Comparison of ENCODE assay signal across 18 cellular contexts in genomic region chr1:14479865-14480264, GRCh38.
"Had no signal": no experiment of that assay in that cellular context is flagged by ENCODE, and none has a peak within 500 bp of the region (broad histone marks: within the 10 kb centered on the region; RNA-seq: fewer than 3 reads in every experiment).

No MANE protein-coding gene starts in this region.

- H3K27ac Mint-ChIP-seq: activated naive CD4-positive, alpha-beta T cell treated with anti-CD3 and anti-CD28 coated beads, Interleukin-2, amount 10 ng/mL, durations not matched to agents 7 days and 5 days; activated T-helper 17 cell treated with anti-CD3 and anti-CD28 coated beads, Interleukin-2, amount 50 U/mL, for 72 hours; brain; endodermal cell; immature natural killer cell; memory B cell; nephron progenitor cell; type B pancreatic cell; WTC11 had no signal

- H3K9me3 ChIP-seq: left lung, sigmoid colon had no signal

- H3K4me1 ChIP-seq: left lung, sigmoid colon had no signal

- DNase-seq: activated CD4-positive, alpha-beta T cell treated with anti-CD3 and anti-CD28 coated beads for 48 hours; activated naive CD4-positive, alpha-beta T cell treated with anti-CD3 and anti-CD28 coated beads, Interleukin-2, amount 10 ng/mL, durations not matched to agents 7 days and 5 days; dermis blood vessel endothelial cell; endodermal cell; erythroblast; glutamatergic neuron; immature natural killer cell; left lung; nephron progenitor cell; sigmoid colon; stimulated activated CD4-positive, alpha-beta T cell treated with anti-CD3 and anti-CD28 coated beads, Interleukin-12 subunit alpha, Interleukin-12 subunit beta, amount 100 ng/mL, for 4 hours; stimulated activated naive CD4-positive, alpha-beta T cell; T-helper 1 cell had no signal

- H3K27ac ChIP-seq: left lung, sigmoid colon had no signal

- H3K27me3 Mint-ChIP-seq: activated naive CD4-positive, alpha-beta T cell treated with anti-CD3 and anti-CD28 coated beads, Interleukin-2, amount 10 ng/mL, durations not matched to agents 7 days and 5 days had no signal

- H3K36me3 Mint-ChIP-seq: activated naive CD4-positive, alpha-beta T cell treated with anti-CD3 and anti-CD28 coated beads, Interleukin-2, amount 10 ng/mL, durations not matched to agents 7 days and 5 days; brain; immature natural killer cell; memory B cell; type B pancreatic cell; WTC11 had no signal

- H3K4me3 ChIP-seq: left lung, sigmoid colon had no signal

- H3K9me3 Mint-ChIP-seq: activated naive CD4-positive, alpha-beta T cell treated with anti-CD3 and anti-CD28 coated beads, Interleukin-2, amount 10 ng/mL, durations not matched to agents 7 days and 5 days; activated T-helper 17 cell treated with anti-CD3 and anti-CD28 coated beads, Interleukin-2, amount 50 U/mL, for 72 hours; endodermal cell; immature natural killer cell; type B pancreatic cell had no signal

- H3K4me3 Mint-ChIP-seq: activated naive CD4-positive, alpha-beta T cell treated with anti-CD3 and anti-CD28 coated beads, Interleukin-2, amount 10 ng/mL, durations not matched to agents 7 days and 5 days; activated T-helper 17 cell treated with anti-CD3 and anti-CD28 coated beads, Interleukin-2, amount 50 U/mL, for 72 hours; brain; endodermal cell; immature natural killer cell; memory B cell; nephron progenitor cell; type B pancreatic cell; WTC11 had no signal

- H3K4me1 Mint-ChIP-seq: activated naive CD4-positive, alpha-beta T cell treated with anti-CD3 and anti-CD28 coated beads, Interleukin-2, amount 10 ng/mL, durations not matched to agents 7 days and 5 days; activated T-helper 17 cell treated with anti-CD3 and anti-CD28 coated beads, Interleukin-2, amount 50 U/mL, for 72 hours; endodermal cell; immature natural killer cell; memory B cell; nephron progenitor cell had no signal

- ATAC-seq: activated T-helper 17 cell treated with anti-CD3 and anti-CD28 coated beads, Interleukin-2, amount 50 U/mL, for 72 hours; left lung; WTC11 had no signal

- H3K27me3 ChIP-seq: left lung, sigmoid colon had no signal

- H3K36me3 ChIP-seq: left lung, sigmoid colon had no signal
